16 cellular contexts compared by ENCODE assay signal in genomic region chr9:33189331-33189731, GRCh38. TPM values are rescaled to one million over a fixed set of nuclear protein-coding genes. Genes with fewer than 3 reads are reported as not detected.
"Had no signal": no experiment of that assay in that cellular context is flagged by ENCODE, and none has a peak within 500 bp of the region (broad histone marks: within the 10 kb centered on the region; RNA-seq: fewer than 3 reads in every experiment).

No MANE protein-coding gene starts in this region.

- ATAC-seq: gastroesophageal sphincter; naive thymus-derived CD4-positive, alpha-beta T cell; right lobe of liver had no signal

- H3K4me3 ChIP-seq: cardiac muscle cell, gastroesophageal sphincter, right lobe of liver had no signal

- H3K27ac ChIP-seq: cardiac muscle cell, gastroesophageal sphincter, right lobe of liver had no signal

- H3K9me3 ChIP-seq: gastroesophageal sphincter, right lobe of liver had no signal

- H3K36me3 ChIP-seq: cardiac muscle cell, gastroesophageal sphincter, right lobe of liver had no signal

- H3K27me3 ChIP-seq: cardiac muscle cell, gastroesophageal sphincter, right lobe of liver had no signal

- DNase-seq: activated B cell treated with CpG ODN at 0.5 μM for 24 hours; activated CD4-positive, alpha-beta T cell treated with anti-CD3 and anti-CD28 coated beads, Interleukin-2, amount 10 ng/mL, durations not matched to agents 24 days and 14 days; activated naive CD4-positive, alpha-beta T cell treated with anti-CD3 and anti-CD28 coated beads for 36 hours; kidney; midbrain; naive thymus-derived CD4-positive, alpha-beta T cell; nucleus accumbens; right lobe of liver; stimulated activated CD4-positive, alpha-beta T cell treated with anti-CD3 and anti-CD28 coated beads, Interleukin-12 subunit alpha, Interleukin-12 subunit beta, amount 100 ng/mL, for 4 hours; stimulated activated naive CD4-positive, alpha-beta T cell had no signal

RNA-seq across cellular contexts. Expression of gene SPINK4, which starts 50.6 kb away (rescaled TPM):
- total RNA-seq: activated B cell treated with CpG ODN at 0.5 μM for 24 hours; activated CD4-positive, alpha-beta T cell treated with anti-CD3 and anti-CD28 coated beads, Interleukin-2, amount 10 ng/mL, durations not matched to agents 24 days and 14 days; activated naive CD4-positive, alpha-beta T cell treated with anti-CD3 and anti-CD28 coated beads for 36 hours; cardiac muscle cell; fibroblast of lung; gastroesophageal sphincter; kidney; naive thymus-derived CD4-positive, alpha-beta T cell; progenitor cell of endocrine pancreas; right lobe of liver; ureter had no signal
- polyA plus RNA-seq: fibroblast of lung; liver; naive thymus-derived CD4-positive, alpha-beta T cell had no signal
